ENCODE assay signal across 8 cellular contexts in the genomic region with DNA sequence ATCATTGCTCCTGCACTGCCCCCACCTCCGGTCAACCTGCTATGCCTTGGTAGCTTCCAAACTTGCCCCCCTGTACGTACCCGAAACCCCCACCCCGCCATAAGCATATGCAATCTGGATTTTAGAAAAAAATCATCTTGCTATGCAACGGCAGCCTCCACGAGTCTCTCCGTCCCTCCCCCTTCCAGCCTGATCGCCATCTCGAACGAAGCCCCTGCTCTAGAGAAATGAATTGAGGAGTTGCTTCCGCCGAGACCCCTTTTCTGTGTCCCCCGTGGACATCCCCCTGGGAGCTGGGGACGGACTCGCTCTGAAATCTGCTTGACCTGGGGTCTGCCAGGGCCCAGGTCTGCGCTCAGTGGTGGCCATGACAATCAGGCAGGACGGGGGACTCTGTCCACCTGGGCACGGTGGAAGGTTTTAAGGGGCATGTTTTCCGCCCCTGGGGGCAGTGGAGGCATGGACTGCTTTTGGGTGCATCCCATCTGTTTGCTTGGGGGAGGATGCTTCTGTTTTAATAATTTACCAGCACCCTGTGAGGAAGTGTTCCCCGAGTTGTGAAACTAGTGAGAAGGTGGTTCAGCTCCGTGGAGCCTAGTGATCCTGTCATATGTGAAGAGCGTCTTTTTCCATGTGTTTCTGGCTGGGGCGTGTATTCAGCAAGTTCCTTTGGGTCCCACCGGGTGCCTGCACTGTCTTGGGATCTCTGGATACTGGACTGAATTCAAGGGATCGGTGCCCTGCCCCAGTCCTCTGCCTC. TPM values are rescaled to one million over a fixed set of nuclear protein-coding genes. Genes with fewer than 3 reads are reported as not detected.
DNase-seq lines count a peak whose midpoint lies in the region; ATAC-seq and TF ChIP-seq lines count a peak whose summit lies in the region.

No MANE protein-coding gene starts in this region.

- intact Hi-C loops in heart left ventricle (cut with DNase I) (loop anchor here in 8 of 10 donors (2.0 to 10.0 kb wide), 9 partner anchors 47 to 513 kb away; a partner anchor contains a TSS), left cardiac atrium (cut with DNase I) (loop anchor here in 1 of 2 donors (10.0 kb wide), 1 partner anchor 55 kb away; no protein-coding TSS in a partner anchor)
- intact Hi-C loops in dendritic cell treated with granulocyte-macrophage colony-stimulating factor and Interleukin-4, amounts not matched to agents 40 ng/mL and 50 ng/mL, for 4 days (cut with micrococcal nuclease), result loop anchor here (5.0 to 10.0 kb wide), 2 partner anchors 55 to 58 kb away; no protein-coding TSS in a partner anchor
- intact Hi-C loops in naive thymus-derived CD4-positive, alpha-beta T cell (cut with micrococcal nuclease), result loop anchor here (2.0 to 10.0 kb wide), 9 partner anchors 61 to 1208 kb away; a partner anchor contains a TSS

- H3K4me3 Mint-ChIP-seq in dendritic cell treated with granulocyte-macrophage colony-stimulating factor and Interleukin-4, amounts not matched to agents 40 ng/mL and 50 ng/mL, for 4 days, result peak overlapping the region; percentile 92
- H3K4me3 Mint-ChIP-seq in naive thymus-derived CD4-positive, alpha-beta T cell, result peak overlapping the region; percentile 87 to 97 (median 92)

- H3K27me3 Mint-ChIP-seq in dendritic cell treated with granulocyte-macrophage colony-stimulating factor and Interleukin-4, amounts not matched to agents 40 ng/mL and 50 ng/mL, for 4 days, result no peaks in the 10 kb centered on the region
- H3K27me3 Mint-ChIP-seq in naive thymus-derived CD4-positive, alpha-beta T cell, result no peaks in the 10 kb centered on the region

- POLR2A ChIA-PET in naive thymus-derived CD4-positive, alpha-beta T cell (lab: Charles Lee), result interaction anchor here (0.8 to 3.9 kb wide), 3 partner anchors 54 to 245 kb away, joined by 4 to 63 read pairs (median 10); no protein-coding TSS in a partner anchor

- H3K4me1 Mint-ChIP-seq in dendritic cell treated with granulocyte-macrophage colony-stimulating factor and Interleukin-4, amounts not matched to agents 40 ng/mL and 50 ng/mL, for 4 days (ENCODE audit: low read depth), result peaks cover 57% of the 10 kb centered on the region
- H3K4me1 Mint-ChIP-seq in naive thymus-derived CD4-positive, alpha-beta T cell, result peaks cover 26 to 45% (median 37%) of the 10 kb centered on the region in 7 donors

- H3K9me3 Mint-ChIP-seq in dendritic cell treated with granulocyte-macrophage colony-stimulating factor and Interleukin-4, amounts not matched to agents 40 ng/mL and 50 ng/mL, for 4 days, result no peaks in the 10 kb centered on the region
- H3K9me3 Mint-ChIP-seq in naive thymus-derived CD4-positive, alpha-beta T cell, result peaks cover 0 to under 1% (median 0%) of the 10 kb centered on the region in 11 donors

- no peaks in the 10 kb centered on the region for H3K36me3 ChIP-seq in heart left ventricle
- H3K36me3 ChIP-seq in Peyer's patch, result no peaks in the 10 kb centered on the region
- H3K36me3 ChIP-seq in naive thymus-derived CD4-positive, alpha-beta T cell (ENCODE audit: control insufficient read depth in 2 of 3, insufficient read depth in 3 of 3, low read length in 3 of 3), result no peaks in the 10 kb centered on the region

- H3K9me3 ChIP-seq in heart left ventricle (no peaks in the 10 kb centered on the region), Peyer's patch (no peaks in the 10 kb centered on the region)
- H3K9me3 ChIP-seq in naive thymus-derived CD4-positive, alpha-beta T cell (ENCODE audit: control insufficient read depth in 2 of 3, low read length in 3 of 3), result no peaks in the 10 kb centered on the region

- H3K27ac Mint-ChIP-seq in dendritic cell treated with granulocyte-macrophage colony-stimulating factor and Interleukin-4, amounts not matched to agents 40 ng/mL and 50 ng/mL, for 4 days, result peak overlapping the region; percentile 86
- H3K27ac Mint-ChIP-seq in naive thymus-derived CD4-positive, alpha-beta T cell, result peak overlapping the region; percentile 70 to 94 (median 88)

- 1 to 4% (median 4%) methylated on average over 21 to 25 of the region's 25 CpGs for WGBS in heart left ventricle, 4 donors

- TF ChIP-seq CTCF in heart left ventricle (IDR thresholded peaks at IDR 0.05) (no peak), Peyer's patch (IDR thresholded peaks at IDR 0.05) (no peak)

- TF ChIP-seq POLR2A in heart left ventricle (IDR thresholded peaks at IDR 0.05) (no peak), Peyer's patch (IDR thresholded peaks at IDR 0.05) (no peak)

- CTCF ChIA-PET in naive thymus-derived CD4-positive, alpha-beta T cell (lab: Charles Lee), result interaction anchor here (0.8 to 1.7 kb wide), 2 partner anchors 58 to 102 kb away, joined by 5 to 6 read pairs; no protein-coding TSS in a partner anchor

- H3K4me3 ChIP-seq in heart left ventricle (peak overlapping the region; percentile 54 to 92 (median 69)), Peyer's patch (peak overlapping the region; percentile 61 to 91 (median 70))
- peak overlapping the region; percentile 64 for H3K4me3 ChIP-seq in naive thymus-derived CD4-positive, alpha-beta T cell (ENCODE audit: low read length)

- H3K27me3 ChIP-seq in heart left ventricle (no peaks in the 10 kb centered on the region), Peyer's patch (no peaks in the 10 kb centered on the region)
- H3K27me3 ChIP-seq in naive thymus-derived CD4-positive, alpha-beta T cell (ENCODE audit: control insufficient read depth in 2 of 2, insufficient read depth in 2 of 2, low read length in 2 of 2), result no peaks in the 10 kb centered on the region

- peaks cover 39% of the 10 kb centered on the region for H3K36me3 Mint-ChIP-seq in dendritic cell treated with granulocyte-macrophage colony-stimulating factor and Interleukin-4, amounts not matched to agents 40 ng/mL and 50 ng/mL, for 4 days (ENCODE audit: low read depth)
- peaks cover 0 to 11% (median 2%) of the 10 kb centered on the region in 5 donors for H3K36me3 Mint-ChIP-seq in naive thymus-derived CD4-positive, alpha-beta T cell

- ATAC-seq in heart left ventricle, result no peak
- ATAC-seq in left cardiac atrium, result no peak
- no peak for ATAC-seq in naive thymus-derived CD4-positive, alpha-beta T cell
- no peak for ATAC-seq in GM19467 (IDR thresholded peaks at IDR 0.05; ENCODE audit: unreplicated experiment)
- no peak for ATAC-seq in GM18517 (IDR thresholded peaks at IDR 0.05; ENCODE audit: unreplicated experiment)

- peak overlapping the region; percentile 8 to 87 (median 65) for H3K27ac ChIP-seq in heart left ventricle
- peak overlapping the region; percentile 38 to 66 (median 54) for H3K27ac ChIP-seq in Peyer's patch
- H3K27ac ChIP-seq in naive thymus-derived CD4-positive, alpha-beta T cell (ENCODE audit: low read depth, low read length), result peak overlapping the region; percentile 67

- H3K4me1 ChIP-seq in heart left ventricle (peaks cover 0 to 56% (median 41%) of the 10 kb centered on the region in 12 donors), Peyer's patch (peaks cover 0 to 51% (median 13%) of the 10 kb centered on the region in 4 donors)
- H3K4me1 ChIP-seq in naive thymus-derived CD4-positive, alpha-beta T cell (ENCODE audit: control insufficient read depth in 2 of 2, insufficient read depth in 2 of 2, low read length in 2 of 2), result peaks cover 26 to 29% of the 10 kb centered on the region in 2 donors

- no peak for DNase-seq in heart left ventricle
- DNase-seq in left cardiac atrium, result no peak
- DNase-seq in Peyer's patch, result peak in 1 of 3 donors; percentile 34
- peak in 6 of 9 donors; percentile 5 to 35 (median 22) for DNase-seq in naive thymus-derived CD4-positive, alpha-beta T cell
- no peak for DNase-seq in hepatic stellate cell (ENCODE audit: low spot score)

RNA-seq across cellular contexts. Expression of a gene that starts 1.0 kb away (rescaled TPM):
- 10 to 100 TPM; 21.5 to 36.5 (median 28.1) TPM for total RNA-seq in heart left ventricle
- 10 to 100 TPM; 22.6 to 24.3 TPM for polyA plus RNA-seq in heart left ventricle
- total RNA-seq in left cardiac atrium, result 10 to 100 TPM; 22.2 to 27.8 TPM
- total RNA-seq in Peyer's patch, result 10 to 100 TPM; 28.7 to 75.1 (median 46.1) TPM
- total RNA-seq in naive thymus-derived CD4-positive, alpha-beta T cell, result 10 to 100 TPM; 45.8 to 78.0 (median 65.8) TPM
- 10 to 100 TPM in 1 of 2 donors, 1 to 10 TPM in 1; 8.1 to 15.6 TPM for polyA plus RNA-seq in naive thymus-derived CD4-positive, alpha-beta T cell

Comparison
In these comparisons a context has a peak if more than half of its experiments do, and no peak if none do; other contexts are left out.
1. DNase-seq: peak in naive thymus-derived CD4-positive, alpha-beta T cell (6 of 9); none in heart left ventricle (0 of 5), left cardiac atrium (single experiment) and hepatic stellate cell (single experiment).
2. Peak in every context shown above with its lines, with median percentiles within 50 percentile points of each other: H3K27ac ChIP-seq and H3K4me3 ChIP-seq.